8 cellular contexts compared by ENCODE assay signal in genomic region chr14:21711360-21711961, GRCh38. TPM values are rescaled to one million over a fixed set of nuclear protein-coding genes. Genes with fewer than 3 reads are reported as not detected.
DNase-seq lines count a peak whose midpoint lies in the region; ATAC-seq and TF ChIP-seq lines count a peak whose summit lies in the region.

No MANE protein-coding gene starts in this region.

- H3K9me3 ChIP-seq in colonic mucosa = no peaks in the 10 kb centered on the region

- H3K4me3 ChIP-seq in colonic mucosa = no peak overlapping the region

- intact Hi-C loops in colonic mucosa (cut with DNase I) = no loop called here

- H3K27ac ChIP-seq in colonic mucosa = no peak overlapping the region

- peak; percentile 12 to 30 for DNase-seq in stimulated activated CD4-positive, alpha-beta T cell treated with anti-CD3 and anti-CD28 coated beads, Interleukin-2, amount 100 ng/mL, for 24 hours
- DNase-seq in stimulated activated CD4-positive, alpha-beta T cell treated with anti-CD3 and anti-CD28 coated beads, Interleukin-4, amount 100 ng/mL, for 4 hours = no peak
- DNase-seq in RKO (ENCODE audit: low spot score) (peak; percentile 68), colonic mucosa (peak; percentile 51), mesothelial cell of epicardium (ENCODE audit: low spot score in 2 of 2, unreplicated experiment in 2 of 2) (no peak), ecto neural progenitor cell (ENCODE audit: low spot score) (no peak)
- no peak for DNase-seq in activated effector memory CD4-positive, alpha-beta T cell treated with Interleukin-2 at 50 U/mL for 16 hours

- ATAC-seq in HG03439 (IDR thresholded peaks at IDR 0.05; ENCODE audit: unreplicated experiment) = peak; percentile 67

- peaks cover 10% of the 10 kb centered on the region for H3K9me3 Mint-ChIP-seq in mesothelial cell of epicardium

- H3K36me3 Mint-ChIP-seq in mesothelial cell of epicardium = no peaks in the 10 kb centered on the region

- peaks cover 45% of the 10 kb centered on the region for H3K27me3 Mint-ChIP-seq in mesothelial cell of epicardium (ENCODE audit: low read depth)

- no peak overlapping the region for H3K9ac ChIP-seq in colonic mucosa (ENCODE audit: low read depth in 2 of 2, low read length in 2 of 2)

- TF ChIP-seq CTCF in colonic mucosa (IDR thresholded peaks at IDR 0.05) (peak; percentile 81), mesothelial cell of epicardium (IDR thresholded peaks at IDR 0.05; ENCODE audit: unreplicated experiment) (peak; percentile 94)

- no peak overlapping the region for H3K4me3 Mint-ChIP-seq in mesothelial cell of epicardium

- no peaks in the 10 kb centered on the region for H3K4me1 Mint-ChIP-seq in mesothelial cell of epicardium

- H3K27me3 ChIP-seq in colonic mucosa = no peaks in the 10 kb centered on the region

- no peaks in the 10 kb centered on the region for H3K36me3 ChIP-seq in colonic mucosa

- H3K4me1 ChIP-seq in colonic mucosa = no peaks in the 10 kb centered on the region

- no peak overlapping the region for H3K27ac Mint-ChIP-seq in mesothelial cell of epicardium

RNA-seq across cellular contexts. Expression of gene OR4E1, which starts 37.8 kb away (rescaled TPM):
- under 1 TPM in 1 of 2 donors, not detected in 1; 0.05 TPM for total RNA-seq in colonic mucosa
- not detected in 3 replicates for total RNA-seq in mesothelial cell of epicardium

RNA-seq across cellular contexts. Expression of gene OR4E2, which starts 57.8 kb away (rescaled TPM):
- total RNA-seq in colonic mucosa (not detected), mesothelial cell of epicardium (not detected in 3 replicates)

Comparison
In these comparisons a context has a peak if more than half of its experiments do, and no peak if none do; other contexts are left out.
1. DNase-seq: peak in stimulated activated CD4-positive, alpha-beta T cell treated with anti-CD3 and anti-CD28 coated beads, Interleukin-2, amount 100 ng/mL, for 24 hours (2 of 2), RKO (single experiment) and colonic mucosa (single experiment); none in stimulated activated CD4-positive, alpha-beta T cell treated with anti-CD3 and anti-CD28 coated beads, Interleukin-4, amount 100 ng/mL, for 4 hours (0 of 2), mesothelial cell of epicardium (0 of 2), activated effector memory CD4-positive, alpha-beta T cell treated with Interleukin-2 at 50 U/mL for 16 hours (single experiment) and ecto neural progenitor cell (single experiment).